ENCODE assay signal across 14 cellular contexts in genomic region chr2:138724296-138724695, GRCh38. TPM values are rescaled to one million over a fixed set of nuclear protein-coding genes. Genes with fewer than 3 reads are reported as not detected.
A peak's percentile ranks its signal among the peaks of the same experiment; 100 is the strongest.
DNase-seq lines count a peak whose midpoint lies in the region; ATAC-seq, FAIRE-seq and TF ChIP-seq lines count a peak whose summit lies in the region.
"Had no signal": no experiment of that assay in that cellular context is flagged by ENCODE, and none has a peak within 500 bp of the region (broad histone marks: within the 10 kb centered on the region; RNA-seq: fewer than 3 reads in every experiment).

No MANE protein-coding gene starts in this region.

- H2AK5ac ChIP-seq in H1 (ENCODE audit: low read depth, low read length): 0 out of 2 replicates have a peak overlapping the region, but pooled peaks have one; percentile 42
- H2AK5ac ChIP-seq in neuronal stem cell (ENCODE audit: low read depth, low read length): no peak overlapping the region

- H2BK12ac ChIP-seq in H1 (ENCODE audit: low read depth, low read length) (no peak overlapping the region), neuronal stem cell (ENCODE audit: low read length) (no peak overlapping the region)

- H3K18ac ChIP-seq in H1 (ENCODE audit: extremely low read depth, low read length): no peak overlapping the region
- no peak overlapping the region for H3K18ac ChIP-seq in neuronal stem cell (ENCODE audit: low read length)

- no peak overlapping the region for H3K14ac ChIP-seq in H1 (ENCODE audit: insufficient read length)
- no peak overlapping the region for H3K14ac ChIP-seq in neuronal stem cell (ENCODE audit: low read length)

- POLR2A ChIA-PET in Caco-2 (lab: Charles Lee) (no interaction called here), H1 (lab: Charles Lee; ENCODE audit: partially characterized antibody) (interaction anchor here (0.8 kb wide), 1 partner anchor 103 kb away, joined by 3 read pairs; no protein-coding TSS in a partner anchor)

- H4K8ac ChIP-seq in H1 (ENCODE audit: extremely low read depth, insufficient read depth, low read length): no peak overlapping the region
- no peak overlapping the region for H4K8ac ChIP-seq in neuronal stem cell (ENCODE audit: low read depth, low read length)

- no peak overlapping the region for H4K5ac ChIP-seq in H1 (ENCODE audit: insufficient read length, low read depth, low read length)

- peak overlapping the region; percentile 46 for H3K4me3 Mint-ChIP-seq in Caco-2 (ENCODE audit: unreplicated experiment)
- H3K4me3 Mint-ChIP-seq: H9 had no signal

- TF ChIP-seq RAD21 in H1 (IDR thresholded peaks at IDR 0.05 in 1 of 2, conservative IDR thresholded peaks at IDR 0.05 in 1 of 2; ENCODE audit: low read depth in 2 of 2, low read length in 2 of 2): no peak

- H2AFZ ChIP-seq in H1 (ENCODE audit: low read length) (no peak overlapping the region), neuronal stem cell (ENCODE audit: low read length) (no peak overlapping the region)

- H3K36me3 ChIP-seq in Caco-2 (ENCODE audit: control insufficient read depth, insufficient read depth, low read length) (no peaks in the 10 kb centered on the region), H1 (ENCODE audit: control insufficient read depth in 2 of 4, insufficient read depth in 4 of 4, low read length in 3 of 4) (no peaks in the 10 kb centered on the region), neuronal stem cell (replicated peaks in 1 of 2; ENCODE audit: control insufficient read depth in 2 of 2, insufficient read depth in 2 of 2, low read length in 2 of 2) (no peaks in the 10 kb centered on the region)
- H3K36me3 ChIP-seq: BLaER1 treated with 17β-estradiol and CSF1 and Interleukin-3, amounts not matched to agents 10 nM and 100 nM had no signal

- FAIRE-seq in H1 (lab: Jason Lieb, UNC): peak; percentile 50
- FAIRE-seq: GM18507, K562 had no signal

- H3K4me1 ChIP-seq in Caco-2 (peaks cover 36% of the 10 kb centered on the region), H1 (replicated peaks in 1 of 4; ENCODE audit: control insufficient read depth in 3 of 4, insufficient read depth in 4 of 4, low read length in 3 of 4) (peaks cover 0 to 7% (median 4%) of the 10 kb centered on the region in 4 experiments; a peak in 3 of 7 replicates), neuronal stem cell (ENCODE audit: control insufficient read depth in 2 of 2, insufficient read depth in 1 of 2, low read depth in 1 of 2, low read length in 2 of 2) (peaks cover 8 to 9% of the 10 kb centered on the region in 2 donors)

- H4K20me1 ChIP-seq in H1 (replicated peaks in 1 of 2; ENCODE audit: control insufficient read depth in 1 of 2, insufficient read depth in 2 of 2, low read length in 2 of 2): no peaks in the 10 kb centered on the region
- H4K20me1 ChIP-seq: BLaER1 treated with 17β-estradiol and CSF1 and Interleukin-3, amounts not matched to agents 10 nM and 100 nM had no signal

- H3K4me2 ChIP-seq in H1 (ENCODE audit: insufficient read depth in 1 of 2, low read depth in 2 of 2, low read length in 2 of 2): no peak overlapping the region
- H3K4me2 ChIP-seq in neuronal stem cell (ENCODE audit: insufficient read depth, low read length, poor library complexity, severe bottlenecking): no peak overlapping the region
- H3K4me2 ChIP-seq: BLaER1 treated with 17β-estradiol and CSF1 and Interleukin-3, amounts not matched to agents 10 nM and 100 nM had no signal

- TF ChIP-seq CTCF in Caco-2 (IDR thresholded peaks at IDR 0.05; ENCODE audit: insufficient read depth in 1 of 2, low read depth in 1 of 2, low read length in 1 of 2, severe bottlenecking in 1 of 2, unreplicated experiment in 1 of 2): no peak
- no peak for TF ChIP-seq CTCF in H1 (IDR thresholded peaks at IDR 0.05; ENCODE audit: control extremely low read depth in 1 of 3, insufficient read depth in 1 of 3, low read depth in 1 of 3, low read length in 3 of 3)

- no peaks in the 10 kb centered on the region for H3K79me2 ChIP-seq in H1 (ENCODE audit: control insufficient read depth in 1 of 2, insufficient read depth in 2 of 2, low read length in 2 of 2)

- no peak for ATAC-seq in HG03280 (IDR thresholded peaks at IDR 0.05; ENCODE audit: unreplicated experiment)
- ATAC-seq: K562 had no signal

- no peak overlapping the region for H3K4me3 ChIP-seq in Caco-2 (ENCODE audit: low read depth, low read length)
- no peak overlapping the region for H3K4me3 ChIP-seq in H1 (ENCODE audit: extremely low read depth in 1 of 4, insufficient read depth in 2 of 4, low read depth in 3 of 4, low read length in 4 of 4)
- no peak overlapping the region for H3K4me3 ChIP-seq in neuronal stem cell (ENCODE audit: low read length in 2 of 2)
- H3K4me3 ChIP-seq: BLaER1 treated with 17β-estradiol and CSF1 and Interleukin-3, amounts not matched to agents 10 nM and 100 nM; K562 had no signal

- no peak overlapping the region for H2BK15ac ChIP-seq in H1 (ENCODE audit: low read length)
- H2BK15ac ChIP-seq in neuronal stem cell (ENCODE audit: low read length): no peak overlapping the region

- H3K23ac ChIP-seq in H1 (ENCODE audit: insufficient read length) (no peak overlapping the region), neuronal stem cell (ENCODE audit: low read depth, low read length, poor library complexity) (no peak overlapping the region)

- no peak overlapping the region for H2BK5ac ChIP-seq in H1 (ENCODE audit: low read depth, low read length)
- H2BK5ac ChIP-seq in neuronal stem cell (ENCODE audit: low read length): no peak overlapping the region

- intact Hi-C loops in Caco-2 (cut with micrococcal nuclease; ENCODE audit: unreplicated experiment): loop anchor here (2.0 to 10.0 kb wide), 4 partner anchors 39 to 799 kb away; no protein-coding TSS in a partner anchor

- H3K4ac ChIP-seq in H1 (replicated peaks; ENCODE audit: insufficient read length, low read depth, low read length) (no peak overlapping the region), neuronal stem cell (ENCODE audit: low read length) (no peak overlapping the region)

- no peaks in the 10 kb centered on the region for H3K36me3 Mint-ChIP-seq in Caco-2 (ENCODE audit: insufficient read depth, unreplicated experiment)

- peak overlapping the region; percentile 46 for H3K27ac Mint-ChIP-seq in Caco-2 (ENCODE audit: unreplicated experiment)

- H3K27me3 ChIP-seq in Caco-2 (replicated peaks; ENCODE audit: control insufficient read depth, insufficient read depth, low read length) (no peaks in the 10 kb centered on the region), H1 (replicated peaks in 1 of 4; ENCODE audit: control insufficient read depth in 3 of 4, extremely low read depth in 1 of 4, insufficient read depth in 3 of 4, low read length in 3 of 4) (no peaks in the 10 kb centered on the region), neuronal stem cell (ENCODE audit: control insufficient read depth in 3 of 3, insufficient read depth in 3 of 3, low read depth in 1 of 3, low read length in 3 of 3) (no peaks in the 10 kb centered on the region)
- H3K27me3 ChIP-seq: BLaER1 treated with 17β-estradiol and CSF1 and Interleukin-3, amounts not matched to agents 10 nM and 100 nM had no signal

- DNase-seq in Caco-2 (no peak), NCI-H2227 (lab: John Stamatoyannopoulos, UW; ENCODE audit: unreplicated experiment) (peak; percentile 41), H1 (ENCODE audit: low read depth in 1 of 2, low spot score in 2 of 2) (no peak), neuronal stem cell (ENCODE audit: low spot score) (peak; percentile 51)
- DNase-seq in stimulated activated CD4-positive, alpha-beta T cell treated with anti-CD3 and anti-CD28 coated beads, Interleukin-4, amount 100 ng/mL, for 4 hours: no peak
- no peak for DNase-seq in activated CD4-positive, CD25-positive, alpha-beta regulatory T cell treated with anti-CD3 and anti-CD28 coated beads, Interleukin-2, amount 50 U/mL, for 72 hours
- DNase-seq: H9, NCI-H1436, NCI-H2081 treated with DMSO at 0.1 percent for 48 hours had no signal

- peaks cover 13% of the 10 kb centered on the region for H3K9me3 Mint-ChIP-seq in Caco-2 (ENCODE audit: unreplicated experiment)
- H3K9me3 Mint-ChIP-seq: H9 had no signal

- CTCF ChIA-PET in Caco-2 (lab: Charles Lee) (interaction anchor here (1.2 to 1.5 kb wide), 3 partner anchors 8 to 103 kb away, joined by 3 to 5 read pairs (median 4); no protein-coding TSS in a partner anchor), H1 (lab: Charles Lee; ENCODE audit: partially characterized antibody) (interaction anchor here (0.8 to 3.2 kb wide), 5 partner anchors 9 to 63 kb away, joined by 3 to 20 read pairs (median 7); no protein-coding TSS in a partner anchor)

- TF ChIP-seq EP300 in H1 (IDR thresholded peaks at IDR 0.05; ENCODE audit: borderline replicate concordance in 1 of 2, low read depth in 2 of 2, low read length in 2 of 2): no peak

- no TSS peak for BruUV-seq in Caco-2 (replicated peaks; lab: Mats Ljungman, UMichigan)

- no peak for TF ChIP-seq POLR2A in H1 (IDR thresholded peaks at IDR 0.05; ENCODE audit: control extremely low read depth in 1 of 2, low read depth in 2 of 2, low read length in 2 of 2)

- no peak overlapping the region for H3K56ac ChIP-seq in H1 (replicated peaks; ENCODE audit: insufficient read length, low read depth, low read length)

- peak overlapping the region in 1 of 4 experiments; percentile 39; a peak in 1 of 7 replicates for H3K9ac ChIP-seq in H1 (replicated peaks in 1 of 4; ENCODE audit: extremely low read depth in 1 of 4, low read depth in 3 of 4, low read length in 3 of 4)
- H3K9ac ChIP-seq in neuronal stem cell (ENCODE audit: low read depth, low read length, poor library complexity): no peak overlapping the region
- H3K9ac ChIP-seq: BLaER1 treated with 17β-estradiol and CSF1 and Interleukin-3, amounts not matched to agents 10 nM and 100 nM had no signal

- H3K79me1 ChIP-seq in H1 (ENCODE audit: low read depth, low read length): no peaks in the 10 kb centered on the region; the same call in 1 of the 2 replicates
- H3K79me1 ChIP-seq in neuronal stem cell (ENCODE audit: low read depth, low read length): no peaks in the 10 kb centered on the region

- H3K23me2 ChIP-seq in H1 (ENCODE audit: low read depth, low read length): no peaks in the 10 kb centered on the region

- H4K91ac ChIP-seq in H1 (replicated peaks; ENCODE audit: insufficient read length, low read length) (no peak overlapping the region), neuronal stem cell (ENCODE audit: low read depth, low read length, poor library complexity) (no peak overlapping the region)

- peaks cover 36% of the 10 kb centered on the region for H3K4me1 Mint-ChIP-seq in Caco-2 (ENCODE audit: low read depth, unreplicated experiment)

- H3K27me3 Mint-ChIP-seq in Caco-2 (ENCODE audit: insufficient read depth, unreplicated experiment): no peaks in the 10 kb centered on the region

- no peaks in the 10 kb centered on the region for H3K9me3 ChIP-seq in Caco-2
- H3K9me3 ChIP-seq in H1 (ENCODE audit: insufficient read depth in 2 of 2, low read depth in 1 of 2, low read length in 1 of 2): no peaks in the 10 kb centered on the region
- H3K9me3 ChIP-seq in neuronal stem cell (replicated peaks in 1 of 2; ENCODE audit: control insufficient read depth in 2 of 2, insufficient read depth in 1 of 2, low read depth in 1 of 2, low read length in 2 of 2): no peaks in the 10 kb centered on the region

- H3K27ac ChIP-seq in H1 (ENCODE audit: low read depth, low read length) (no peak overlapping the region), neuronal stem cell (replicated peaks; ENCODE audit: low read length) (no peak overlapping the region)
- H3K27ac ChIP-seq: BLaER1 treated with 17β-estradiol and CSF1 and Interleukin-3, amounts not matched to agents 10 nM and 100 nM had no signal

- H2BK120ac ChIP-seq in H1 (replicated peaks; ENCODE audit: low read depth, low read length): no peak overlapping the region
- no peak overlapping the region for H2BK120ac ChIP-seq in neuronal stem cell (ENCODE audit: low read depth, low read length)

- WGBS in H1 (ENCODE audit: extremely low coverage in 1 of 2, insufficient coverage in 1 of 2, insufficient read length in 1 of 2, insufficient replicate concordance in 2 of 2, low coverage in 1 of 2, low lambda C conversion rate in 2 of 2, missing lambda C conversion rate in 1 of 2), 2 experiments: 73% methylated on average over 2 of the region's 2 CpGs; no CpG with 5 or more reads in 1 of the 2 experiments
- no CpG with 5 or more reads among the region's 2 CpGs for WGBS in neuronal stem cell (ENCODE audit: extremely low coverage in 2 of 2, insufficient read length in 2 of 2, insufficient replicate concordance in 1 of 2), 2 donors

- no peak overlapping the region for H2BK20ac ChIP-seq in H1 (ENCODE audit: low read length)

RNA-seq across cellular contexts. Expression of gene NXPH2, which starts 55.9 kb away (rescaled TPM):
- total RNA-seq in Caco-2 (2022): not detected in 2 replicates
- 5.6 and 6.9 TPM in 2 replicates for total RNA-seq in H1 (2021; fragmentation: NEBNext Ultra II Directional; extraction: Animal tissue kit (Norgen Biotek cat#: 25700))
- 1.8 and 1.9 TPM in 2 replicates for polyA plus RNA-seq in H1 (2011; rRNA removed)
- polyA plus RNA-seq in H1 (2011; cell fraction: cytosol; rRNA removed): 1.8 TPM
- 1.3 TPM for polyA plus RNA-seq in H1 (2011; cell fraction: nucleus; rRNA removed)
- 2.5 to 4.3 TPM (median 3.2 TPM) in 4 replicates for polyA plus RNA-seq in H1 (2012, experiment 1 of 2)
- 1.4 TPM for polyA plus RNA-seq in H1 (2012, experiment 2 of 2)
- 1.9 TPM for polyA plus RNA-seq in H1 (2013, experiment 1 of 2)
- 2.3 TPM for polyA plus RNA-seq in H1 (2013, experiment 2 of 2)
- 4.6 and 5.4 TPM in 2 replicates for polyA minus RNA-seq in H1 (2011; rRNA and poly(A)+ RNA removed)
- 2.2 TPM for polyA minus RNA-seq in H1 (2011; cell fraction: cytosol; rRNA and poly(A)+ RNA removed)
- 2.5 TPM for polyA minus RNA-seq in H1 (2011; cell fraction: nucleus; rRNA and poly(A)+ RNA removed)
- polyA plus RNA-seq in neuronal stem cell (2013, experiment 1 of 2): 9.0 TPM
- polyA plus RNA-seq in neuronal stem cell (2013, experiment 2 of 2): 8.0 TPM
- total RNA-seq: K562, RPMI7951 had no signal
- polyA plus RNA-seq: K562 had no signal

Comparison
In these comparisons a context has a peak if more than half of its experiments do, and no peak if none do; other contexts are left out.
1. DNase-seq: peak in NCI-H2227 (single experiment) and neuronal stem cell (single experiment); none in Caco-2 (0 of 2), H1 (0 of 2), stimulated activated CD4-positive, alpha-beta T cell treated with anti-CD3 and anti-CD28 coated beads, Interleukin-4, amount 100 ng/mL, for 4 hours (0 of 2) and activated CD4-positive, CD25-positive, alpha-beta regulatory T cell treated with anti-CD3 and anti-CD28 coated beads, Interleukin-2, amount 50 U/mL, for 72 hours (single experiment).